ENCODE assay signal across 17 cellular contexts in the genomic region with DNA sequence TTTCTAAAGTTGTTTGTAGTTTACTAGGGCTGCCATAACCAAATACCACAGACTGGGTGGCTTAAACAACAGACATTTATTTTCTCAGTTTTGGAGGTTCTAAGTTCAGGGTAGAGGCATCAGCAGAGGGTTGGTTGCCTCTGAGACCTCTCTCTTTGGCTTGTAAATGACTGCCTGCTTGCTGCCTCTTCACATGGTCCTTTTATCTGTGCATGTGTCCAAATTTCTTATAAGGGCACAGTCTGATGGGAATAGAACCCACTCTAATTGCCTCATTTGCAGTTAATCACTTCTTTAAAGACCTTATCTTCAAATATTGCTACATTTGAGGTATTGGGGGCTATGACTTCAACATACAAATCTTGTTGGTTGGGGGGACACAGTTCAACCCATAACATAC. TPM values are rescaled to one million over a fixed set of nuclear protein-coding genes. Genes with fewer than 3 reads are reported as not detected.
DNase-seq lines count a peak whose midpoint lies in the region; ATAC-seq and TF ChIP-seq lines count a peak whose summit lies in the region.
"Had no signal": no experiment of that assay in that cellular context is flagged by ENCODE, and none has a peak within 500 bp of the region (broad histone marks: within the 10 kb centered on the region; RNA-seq: fewer than 3 reads in every experiment).

No MANE protein-coding gene starts in this region.

- H3K27me3 Mint-ChIP-seq in T-helper 2 cell treated with Interferon-gamma antibody and Interleukin-4, amounts not matched to agents 5 μg/mL and 100 μg/mL, for 36 hours (ENCODE audit: low read depth) = no peaks in the 10 kb centered on the region
- peaks cover 0 to 1% (median 0%) of the 10 kb centered on the region in 3 donors for H3K27me3 Mint-ChIP-seq in CD14-positive monocyte (ENCODE audit: low read depth in 3 of 3)
- no peaks in the 10 kb centered on the region for H3K27me3 Mint-ChIP-seq in activated B cell treated with CpG ODN at 0.5 μM for 24 hours
- H3K27me3 Mint-ChIP-seq in naive thymus-derived CD4-positive, alpha-beta T cell = no peaks in the 10 kb centered on the region

- ATAC-seq in activated B cell treated with CpG ODN at 0.5 μM for 24 hours (ENCODE audit: low read depth) (no peak), HG03175 (IDR thresholded peaks at IDR 0.05; ENCODE audit: unreplicated experiment) (no peak)
- peak; percentile 30 for ATAC-seq in naive thymus-derived CD4-positive, alpha-beta T cell
- ATAC-seq: WTC11 had no signal

- POLR2A ChIA-PET in activated B cell treated with CpG ODN at 0.5 μM for 24 hours (lab: Charles Lee) (interaction anchor here (1.4 kb wide), 1 partner anchor 37 kb away, joined by 4 read pairs; no protein-coding TSS in a partner anchor), HEK293T (lab: Yijun Ruan, JAX) (no interaction called here)
- POLR2A ChIA-PET in naive thymus-derived CD4-positive, alpha-beta T cell (lab: Charles Lee) = no interaction called here

- no peak for DNase-seq in T-helper 2 cell treated with Interferon-gamma antibody and Interleukin-4, amounts not matched to agents 5 μg/mL and 100 μg/mL, for 36 hours (ENCODE audit: low spot score)
- DNase-seq in T-helper 2 cell (no peak), CD14-positive monocyte (ENCODE audit: low spot score) (no peak), activated B cell treated with CpG ODN at 0.5 μM for 24 hours (no peak), EL (no peak), HEK293T (ENCODE audit: extremely low spot score) (no peak)
- no peak for DNase-seq in naive thymus-derived CD4-positive, alpha-beta T cell
- DNase-seq: cortex of kidney; mesenchymal stem cell; NCI-H2029; SHP77; stimulated activated CD4-positive, alpha-beta T cell treated with anti-CD3 and anti-CD28 coated beads, Interleukin-15, amount 100 ng/mL, for 24 hours; stimulated activated naive CD4-positive, alpha-beta T cell treated with Interleukin-2 at 50 U/mL for 16 hours; transverse colon had no signal

- H3K4me1 ChIP-seq in naive thymus-derived CD4-positive, alpha-beta T cell (ENCODE audit: control insufficient read depth in 2 of 2, insufficient read depth in 2 of 2, low read length in 2 of 2) = peaks cover 15 to 30% of the 10 kb centered on the region in 2 donors

- intact Hi-C loops in CD14-positive monocyte (cut with micrococcal nuclease) = no loop called here
- intact Hi-C loops in activated B cell treated with CpG ODN at 0.5 μM for 24 hours (cut with micrococcal nuclease) = loop anchor here (1.0 kb wide), 1 partner anchor 11 kb away; no protein-coding TSS in a partner anchor
- intact Hi-C loops in naive thymus-derived CD4-positive, alpha-beta T cell (cut with micrococcal nuclease) = loop anchor here in 1 of 2 donors (1.0 to 2.0 kb wide), 2 partner anchors 8 to 36 kb away; partner anchors contain the start of gene GPBP1

- H3K9me3 ChIP-seq in naive thymus-derived CD4-positive, alpha-beta T cell (ENCODE audit: control insufficient read depth in 2 of 3, low read length in 3 of 3) = no peaks in the 10 kb centered on the region
- H3K9me3 ChIP-seq: transverse colon had no signal

- peak overlapping the region; percentile 50 for H3K27ac Mint-ChIP-seq in T-helper 2 cell treated with Interferon-gamma antibody and Interleukin-4, amounts not matched to agents 5 μg/mL and 100 μg/mL, for 36 hours
- H3K27ac Mint-ChIP-seq in CD14-positive monocyte (peak overlapping the region in 4 of 7 donors; percentile 27 to 84 (median 44)), activated B cell treated with CpG ODN at 0.5 μM for 24 hours (peak overlapping the region; percentile 25)
- peak overlapping the region; percentile 2 to 89 (median 72) for H3K27ac Mint-ChIP-seq in naive thymus-derived CD4-positive, alpha-beta T cell

- peaks cover 41% of the 10 kb centered on the region for H3K4me1 Mint-ChIP-seq in T-helper 2 cell treated with Interferon-gamma antibody and Interleukin-4, amounts not matched to agents 5 μg/mL and 100 μg/mL, for 36 hours (ENCODE audit: low read depth)
- peaks cover 35% of the 10 kb centered on the region for H3K4me1 Mint-ChIP-seq in CD14-positive monocyte
- peaks cover 57% of the 10 kb centered on the region for H3K4me1 Mint-ChIP-seq in activated B cell treated with CpG ODN at 0.5 μM for 24 hours
- peaks cover 38 to 87% (median 72%) of the 10 kb centered on the region in 7 donors for H3K4me1 Mint-ChIP-seq in naive thymus-derived CD4-positive, alpha-beta T cell

- no peak overlapping the region for H3K4me3 ChIP-seq in naive thymus-derived CD4-positive, alpha-beta T cell (ENCODE audit: low read length)
- H3K4me3 ChIP-seq: hepatocyte, transverse colon had no signal

- no peaks in the 10 kb centered on the region for H3K27me3 ChIP-seq in naive thymus-derived CD4-positive, alpha-beta T cell (ENCODE audit: control insufficient read depth in 2 of 2, insufficient read depth in 2 of 2, low read length in 2 of 2)
- H3K27me3 ChIP-seq: hepatocyte, transverse colon had no signal

- H3K36me3 Mint-ChIP-seq in T-helper 2 cell treated with Interferon-gamma antibody and Interleukin-4, amounts not matched to agents 5 μg/mL and 100 μg/mL, for 36 hours (ENCODE audit: low read depth) = peaks cover 50% of the 10 kb centered on the region
- peaks cover 40 to 49% of the 10 kb centered on the region in 2 donors for H3K36me3 Mint-ChIP-seq in CD14-positive monocyte
- H3K36me3 Mint-ChIP-seq in activated B cell treated with CpG ODN at 0.5 μM for 24 hours (ENCODE audit: low read depth) = peaks cover 54% of the 10 kb centered on the region
- H3K36me3 Mint-ChIP-seq in naive thymus-derived CD4-positive, alpha-beta T cell = peaks cover 6 to 30% (median 20%) of the 10 kb centered on the region in 5 donors

- H3K36me3 ChIP-seq in naive thymus-derived CD4-positive, alpha-beta T cell (ENCODE audit: control insufficient read depth in 2 of 3, insufficient read depth in 3 of 3, low read length in 3 of 3) = peaks cover 0 to 18% (median 0%) of the 10 kb centered on the region in 3 experiments

- H3K9me3 Mint-ChIP-seq in T-helper 2 cell treated with Interferon-gamma antibody and Interleukin-4, amounts not matched to agents 5 μg/mL and 100 μg/mL, for 36 hours = no peaks in the 10 kb centered on the region
- H3K9me3 Mint-ChIP-seq in CD14-positive monocyte = peaks cover 0 to 5% (median 3%) of the 10 kb centered on the region in 7 donors
- no peaks in the 10 kb centered on the region for H3K9me3 Mint-ChIP-seq in activated B cell treated with CpG ODN at 0.5 μM for 24 hours
- no peaks in the 10 kb centered on the region for H3K9me3 Mint-ChIP-seq in naive thymus-derived CD4-positive, alpha-beta T cell
- H3K9me3 Mint-ChIP-seq: WTC11 had no signal

- TF ChIP-seq CTCF in CD14-positive monocyte (IDR thresholded peaks at IDR 0.05) = no peak
- no peak for TF ChIP-seq CTCF in activated B cell treated with CpG ODN at 0.5 μM for 24 hours (IDR thresholded peaks at IDR 0.05)

- peak overlapping the region; percentile 49 for H3K27ac ChIP-seq in naive thymus-derived CD4-positive, alpha-beta T cell (ENCODE audit: low read depth, low read length)
- H3K27ac ChIP-seq: hepatocyte had no signal

- H3K4me3 Mint-ChIP-seq in T-helper 2 cell treated with Interferon-gamma antibody and Interleukin-4, amounts not matched to agents 5 μg/mL and 100 μg/mL, for 36 hours = no peak overlapping the region
- H3K4me3 Mint-ChIP-seq in CD14-positive monocyte (no peak overlapping the region), activated B cell treated with CpG ODN at 0.5 μM for 24 hours (no peak overlapping the region)
- peak overlapping the region in 6 of 10 donors; percentile 7 to 62 (median 40) for H3K4me3 Mint-ChIP-seq in naive thymus-derived CD4-positive, alpha-beta T cell
- H3K4me3 Mint-ChIP-seq: WTC11 had no signal

- CTCF ChIA-PET in activated B cell treated with CpG ODN at 0.5 μM for 24 hours (lab: Charles Lee) (no interaction called here), HEK293T (lab: Yijun Ruan, JAX) (no interaction called here)
- CTCF ChIA-PET in naive thymus-derived CD4-positive, alpha-beta T cell (lab: Charles Lee) = no interaction called here

TF ChIP-seq in HEK293T, 16 proteins besides CTCF, POLR2A, EP300 and RAD21:
- TF ChIP-seq FOXM1 (IDR thresholded peaks at IDR 0.05; ENCODE audit: borderline replicate concordance) (no peak), SUZ12 (IDR thresholded peaks at IDR 0.05) (no peak), LEF1 (IDR thresholded peaks at IDR 0.05; ENCODE audit: borderline replicate concordance) (no peak), CTBP1 (IDR thresholded peaks at IDR 0.05; ENCODE audit: borderline replicate concordance) (no peak), FOXA1 (IDR thresholded peaks at IDR 0.05) (no peak), ARNT (IDR thresholded peaks at IDR 0.05) (no peak), FOXK2 (IDR thresholded peaks at IDR 0.05) (no peak), ELF4 (IDR thresholded peaks at IDR 0.05) (no peak)
- TF ChIP-seq, protein P1, sequence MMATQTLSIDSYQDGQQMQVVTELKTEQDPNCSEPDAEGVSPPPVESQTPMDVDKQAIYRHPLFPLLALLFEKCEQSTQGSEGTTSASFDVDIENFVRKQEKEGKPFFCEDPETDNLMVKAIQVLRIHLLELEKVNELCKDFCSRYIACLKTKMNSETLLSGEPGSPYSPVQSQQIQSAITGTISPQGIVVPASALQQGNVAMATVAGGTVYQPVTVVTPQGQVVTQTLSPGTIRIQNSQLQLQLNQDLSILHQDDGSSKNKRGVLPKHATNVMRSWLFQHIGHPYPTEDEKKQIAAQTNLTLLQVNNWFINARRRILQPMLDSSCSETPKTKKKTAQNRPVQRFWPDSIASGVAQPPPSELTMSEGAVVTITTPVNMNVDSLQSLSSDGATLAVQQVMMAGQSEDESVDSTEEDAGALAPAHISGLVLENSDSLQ (IDR thresholded peaks at IDR 0.05) = no peak

RNA-seq across cellular contexts. Expression of gene GPBP1, which starts 36.8 kb away (rescaled TPM):
- 10 to 100 TPM; 23.2 to 43.7 TPM for polyA plus RNA-seq in CD14-positive monocyte
- total RNA-seq in activated B cell treated with CpG ODN at 0.5 μM for 24 hours = 130 and 142 TPM in 2 replicates
- 100 to 1,000 TPM in 4 of 5 experiments, 10 to 100 TPM in 1; 99.2 to 149 (median 116) TPM for total RNA-seq in naive thymus-derived CD4-positive, alpha-beta T cell
- polyA plus RNA-seq in naive thymus-derived CD4-positive, alpha-beta T cell = 100 to 1,000 TPM in 1 of 2 donors, 10 to 100 TPM in 1; 97.1 to 112 TPM

Comparison
In these comparisons a context has a peak if more than half of its experiments do, and no peak if none do; other contexts are left out.
1. H3K4me3 Mint-ChIP-seq: peak in naive thymus-derived CD4-positive, alpha-beta T cell (6 of 10); none in T-helper 2 cell treated with Interferon-gamma antibody and Interleukin-4, amounts not matched to agents 5 μg/mL and 100 μg/mL, for 36 hours (single experiment), CD14-positive monocyte (0 of 2) and activated B cell treated with CpG ODN at 0.5 μM for 24 hours (single experiment).
2. Peak in every context shown above with its lines, with median percentiles within 50 percentile points of each other: H3K27ac Mint-ChIP-seq.